1 cellular context compared by ENCODE assay signal in the genomic region with DNA sequence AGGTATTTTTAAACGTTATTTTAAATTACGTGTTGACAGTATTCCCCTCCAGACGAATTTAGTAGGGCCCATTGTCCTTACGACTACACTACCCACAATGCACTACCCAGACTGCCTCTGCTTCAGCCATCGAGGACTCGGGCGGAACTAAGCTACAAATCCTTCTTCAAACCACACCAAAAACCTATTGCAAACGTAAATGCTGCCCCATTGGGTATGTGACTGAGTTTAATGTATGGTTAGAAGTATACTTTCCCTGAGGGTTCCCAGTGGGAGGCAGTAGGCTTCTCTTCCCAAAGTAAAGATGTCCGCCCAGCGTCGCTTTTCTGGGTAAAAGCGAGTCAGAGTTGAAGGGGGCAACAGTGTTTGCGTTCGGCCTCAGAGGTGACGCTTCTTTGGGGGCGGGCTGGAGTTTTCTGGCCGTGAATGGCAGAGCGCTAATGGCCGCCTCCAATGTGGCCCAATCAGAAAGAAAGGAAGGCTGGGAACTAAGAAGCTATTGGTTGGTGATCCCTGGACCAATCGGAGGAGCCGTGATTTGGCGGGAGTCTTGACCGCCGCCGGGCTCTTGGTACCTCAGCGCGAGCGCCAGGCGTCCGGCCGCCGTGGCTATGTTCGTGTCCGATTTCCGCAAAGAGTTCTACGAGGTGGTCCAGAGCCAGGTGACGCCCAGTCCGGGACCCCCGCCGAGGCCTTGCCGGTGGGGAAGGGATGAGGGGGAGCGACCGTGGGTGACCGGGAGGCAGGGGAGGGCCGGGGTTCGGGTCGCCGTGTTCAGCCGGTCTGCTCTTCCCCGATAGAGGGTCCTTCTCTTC.
TF ChIP-seq lines count a peak whose summit lies in the region.

A gene with protein sequence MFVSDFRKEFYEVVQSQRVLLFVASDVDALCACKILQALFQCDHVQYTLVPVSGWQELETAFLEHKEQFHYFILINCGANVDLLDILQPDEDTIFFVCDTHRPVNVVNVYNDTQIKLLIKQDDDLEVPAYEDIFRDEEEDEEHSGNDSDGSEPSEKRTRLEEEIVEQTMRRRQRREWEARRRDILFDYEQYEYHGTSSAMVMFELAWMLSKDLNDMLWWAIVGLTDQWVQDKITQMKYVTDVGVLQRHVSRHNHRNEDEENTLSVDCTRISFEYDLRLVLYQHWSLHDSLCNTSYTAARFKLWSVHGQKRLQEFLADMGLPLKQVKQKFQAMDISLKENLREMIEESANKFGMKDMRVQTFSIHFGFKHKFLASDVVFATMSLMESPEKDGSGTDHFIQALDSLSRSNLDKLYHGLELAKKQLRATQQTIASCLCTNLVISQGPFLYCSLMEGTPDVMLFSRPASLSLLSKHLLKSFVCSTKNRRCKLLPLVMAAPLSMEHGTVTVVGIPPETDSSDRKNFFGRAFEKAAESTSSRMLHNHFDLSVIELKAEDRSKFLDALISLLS (plus strand): TSS at position 563 of the 815 bp plus-strand sequence. CDS start 49 bp downstream, at position 612.

TF ChIP-seq in HEK293, 187 proteins besides CTCF, POLR2A, EP300 and RAD21 (continued from another document):
- TF ChIP-seq GLIS1 (tag by site-specific recombination; IDR thresholded peaks at IDR 0.05), result peak; percentile 49
- TF ChIP-seq SP2 (tag by site-specific recombination; IDR thresholded peaks at IDR 0.05), result peak; percentile 95
- TF ChIP-seq BCL11B (tag by site-specific recombination; IDR thresholded peaks at IDR 0.05; ENCODE audit: low read depth), result peak; percentile 34; the same call in 1 of the 2 replicates
- TF ChIP-seq OSR2 (tag by site-specific recombination; IDR thresholded peaks at IDR 0.05), result no peak
- TF ChIP-seq OVOL3 (tag by site-specific recombination; IDR thresholded peaks at IDR 0.05), result peak; percentile 64
- TF ChIP-seq GLI2 (tag by site-specific recombination; IDR thresholded peaks at IDR 0.05; ENCODE audit: borderline replicate concordance, low read depth), result no peak
- peak; percentile 20 for TF ChIP-seq ZSCAN18 (tag by site-specific recombination; IDR thresholded peaks at IDR 0.05)
- TF ChIP-seq PRDM6 (tag by site-specific recombination; IDR thresholded peaks at IDR 0.05), result no peak
- TF ChIP-seq ZNF664 (tag by site-specific recombination; IDR thresholded peaks at IDR 0.05), result 0 out of 2 replicates have a peak, but pooled peaks have one; percentile 13
- 0 out of 2 replicates have a peak, but pooled peaks have one; percentile 39 for TF ChIP-seq ZNF704 (tag by site-specific recombination; IDR thresholded peaks at IDR 0.05)
- TF ChIP-seq GLIS2 (tag by site-specific recombination; IDR thresholded peaks at IDR 0.05), result peak; percentile 34
- TF ChIP-seq ZNF747 (tag by site-specific recombination; IDR thresholded peaks at IDR 0.05), result no peak
- no peak for TF ChIP-seq ZNF211 (tag by site-specific recombination; IDR thresholded peaks at IDR 0.05; ENCODE audit: low read depth)
- peak; percentile 96 for TF ChIP-seq SP3 (tag by site-specific recombination; IDR thresholded peaks at IDR 0.05)
- TF ChIP-seq ZNF202 (tag by site-specific recombination; IDR thresholded peaks at IDR 0.05; ENCODE audit: borderline replicate concordance), result no peak
- 0 out of 2 replicates have a peak, but pooled peaks have one; percentile 11 for TF ChIP-seq KLF17 (tag by site-specific recombination; IDR thresholded peaks at IDR 0.05)
- peak; percentile 93 for TF ChIP-seq YY2 (tag by site-specific recombination; IDR thresholded peaks at IDR 0.05)
- peak; percentile 95 for TF ChIP-seq ZNF629 (tag by site-specific recombination; IDR thresholded peaks at IDR 0.05)
- TF ChIP-seq HOXD13 (CRISPR knock-in tag; IDR thresholded peaks at IDR 0.05; ENCODE audit: borderline replicate concordance), result no peak
- peak; percentile 27; the same call in 1 of the 2 replicates for TF ChIP-seq ZNF2 (tag by site-specific recombination; IDR thresholded peaks at IDR 0.05)
- peak; percentile 10; the same call in 1 of the 2 replicates for TF ChIP-seq ZNF660 (tag by site-specific recombination; IDR thresholded peaks at IDR 0.05)
- peak; percentile 83 for TF ChIP-seq ZBTB21 (tag by site-specific recombination; IDR thresholded peaks at IDR 0.05)
- TF ChIP-seq ZNF394 (tag by site-specific recombination; IDR thresholded peaks at IDR 0.05; ENCODE audit: borderline replicate concordance), result peak; percentile 57
- peak; percentile 74; the same call in 1 of the 2 replicates for TF ChIP-seq INSM2 (tag by site-specific recombination; IDR thresholded peaks at IDR 0.05)
- TF ChIP-seq, protein P1, sequence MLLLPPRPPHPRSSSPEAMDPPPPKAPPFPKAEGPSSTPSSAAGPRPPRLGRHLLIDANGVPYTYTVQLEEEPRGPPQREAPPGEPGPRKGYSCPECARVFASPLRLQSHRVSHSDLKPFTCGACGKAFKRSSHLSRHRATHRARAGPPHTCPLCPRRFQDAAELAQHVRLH (tag by site-specific recombination; IDR thresholded peaks at IDR 0.05), result peak; percentile 99
- TF ChIP-seq SALL2 (tag by site-specific recombination; IDR thresholded peaks at IDR 0.05; ENCODE audit: borderline replicate concordance), result no peak
- TF ChIP-seq PATZ1 (tag by site-specific recombination; IDR thresholded peaks at IDR 0.05), result peak; percentile 52
- no peak for TF ChIP-seq MZF1 (tag by site-specific recombination; IDR thresholded peaks at IDR 0.05; ENCODE audit: borderline replicate concordance)
- no peak for TF ChIP-seq ZNF571 (tag by site-specific recombination; IDR thresholded peaks at IDR 0.05)
- 0 out of 2 replicates have a peak, but pooled peaks have one; percentile 30 for TF ChIP-seq ZBTB48 (tag by site-specific recombination; IDR thresholded peaks at IDR 0.05)
- peak; percentile 91 for TF ChIP-seq ZNF335 (tag by site-specific recombination; conservative IDR thresholded peaks at IDR 0.05)
- peak; percentile 61; the same call in 1 of the 2 replicates for TF ChIP-seq KLF8 (tag by site-specific recombination; IDR thresholded peaks at IDR 0.05)
